ENCODE assay signal across 9 cellular contexts in genomic region chr18:50853863-50854271, GRCh38. TPM values are rescaled to one million over a fixed set of nuclear protein-coding genes. Genes with fewer than 3 reads are reported as not detected.
DNase-seq lines count a peak whose midpoint lies in the region; ATAC-seq, FAIRE-seq and TF ChIP-seq lines count a peak whose summit lies in the region.
"Had no signal": no experiment of that assay in that cellular context is flagged by ENCODE, and none has a peak within 500 bp of the region (broad histone marks: within the 10 kb centered on the region; RNA-seq: fewer than 3 reads in every experiment).

No MANE protein-coding gene starts in this region.

- no peak overlapping the region for H3K27ac Mint-ChIP-seq in activated naive CD4-positive, alpha-beta T cell treated with anti-CD3 and anti-CD28 coated beads for 36 hours

- no peak for FAIRE-seq in kidney (lab: Jason Lieb, UNC)

- H3K9me3 ChIP-seq in HUES48 (ENCODE audit: control insufficient read depth, insufficient read depth, low read length): no peaks in the 10 kb centered on the region
- no peaks in the 10 kb centered on the region for H3K9me3 ChIP-seq in adrenal gland (replicated peaks in 1 of 3)
- H3K9me3 ChIP-seq in kidney (ENCODE audit: control insufficient read depth in 1 of 2, low read length in 2 of 2): no peaks in the 10 kb centered on the region
- H3K9me3 ChIP-seq in skeletal muscle tissue (ENCODE audit: control insufficient read depth in 3 of 3, low read length in 3 of 3): no peaks in the 10 kb centered on the region

- H3K4me3 Mint-ChIP-seq in activated naive CD4-positive, alpha-beta T cell treated with anti-CD3 and anti-CD28 coated beads for 36 hours: no peak overlapping the region

- no peak for ATAC-seq in stimulated activated naive CD8-positive, alpha-beta T cell treated with anti-CD3 and anti-CD28 coated beads, Interleukin-15, Interleukin-2, amounts not matched to agents 100 U/mL and 50 U/mL, for 24 hours
- ATAC-seq in HG02588 (IDR thresholded peaks at IDR 0.05; ENCODE audit: unreplicated experiment) (no peak), HG02981 (IDR thresholded peaks at IDR 0.05; ENCODE audit: unreplicated experiment) (no peak)

- TF ChIP-seq CTCF in adrenal gland (IDR thresholded peaks at IDR 0.05): no peak
- TF ChIP-seq CTCF in kidney (IDR thresholded peaks at IDR 0.05; ENCODE audit: borderline replicate concordance, extremely low read depth, insufficient read depth): no peak

- H3K36me3 ChIP-seq in HUES48 (ENCODE audit: control insufficient read depth, insufficient read depth, low read length) (no peaks in the 10 kb centered on the region), adrenal gland (replicated peaks in 1 of 2) (no peaks in the 10 kb centered on the region), kidney (ENCODE audit: control insufficient read depth in 1 of 2, insufficient read depth in 2 of 2, low read length in 2 of 2) (no peaks in the 10 kb centered on the region), skeletal muscle tissue (ENCODE audit: control insufficient read depth in 3 of 3, insufficient read depth in 3 of 3, low read length in 3 of 3) (no peaks in the 10 kb centered on the region)

- no peaks in the 10 kb centered on the region for H3K4me1 Mint-ChIP-seq in activated naive CD4-positive, alpha-beta T cell treated with anti-CD3 and anti-CD28 coated beads for 36 hours (ENCODE audit: low read depth)

- no peaks in the 10 kb centered on the region for H3K36me3 Mint-ChIP-seq in activated naive CD4-positive, alpha-beta T cell treated with anti-CD3 and anti-CD28 coated beads for 36 hours (ENCODE audit: low read depth)

- H3K27me3 Mint-ChIP-seq in activated naive CD4-positive, alpha-beta T cell treated with anti-CD3 and anti-CD28 coated beads for 36 hours (ENCODE audit: low read depth): no peaks in the 10 kb centered on the region

- H3K9me3 Mint-ChIP-seq in activated naive CD4-positive, alpha-beta T cell treated with anti-CD3 and anti-CD28 coated beads for 36 hours: peaks cover 7% of the 10 kb centered on the region

- H3K4me1 ChIP-seq in HUES48 (ENCODE audit: control insufficient read depth, insufficient read depth, low read length) (peaks cover 7% of the 10 kb centered on the region; the same call in 1 of the 2 replicates), adrenal gland (replicated peaks in 1 of 2) (peaks cover 0 to 10% of the 10 kb centered on the region in 2 donors), kidney (ENCODE audit: control insufficient read depth in 1 of 2, insufficient read depth in 1 of 2, low read depth in 1 of 2, low read length in 2 of 2) (peaks cover 6 to 7% of the 10 kb centered on the region in 2 donors), skeletal muscle tissue (ENCODE audit: control insufficient read depth in 3 of 3, insufficient read depth in 3 of 3, low read length in 3 of 3) (peaks cover 3 to 19% (median 19%) of the 10 kb centered on the region in 3 donors)

- intact Hi-C loops in adrenal gland (cut with DNase I) (no loop called here), kidney (cut with DNase I) (no loop called here)
- intact Hi-C loops in activated naive CD4-positive, alpha-beta T cell treated with anti-CD3 and anti-CD28 coated beads for 36 hours (cut with micrococcal nuclease): no loop called here

- H3K4me3 ChIP-seq in HUES48 (ENCODE audit: low read depth, low read length) (no peak overlapping the region), adrenal gland (no peak overlapping the region), kidney (ENCODE audit: low read length in 2 of 2) (peak overlapping the region in 1 of 2 donors; percentile 23), skeletal muscle tissue (ENCODE audit: low read length in 3 of 3) (no peak overlapping the region)

- no peak for TF ChIP-seq POLR2A in adrenal gland (IDR thresholded peaks at IDR 0.05)

- DNase-seq in adrenal gland: peak in 6 of 7 donors; percentile 38 to 62 (median 54)
- DNase-seq in kidney: no peak
- no peak for DNase-seq in stimulated activated naive CD8-positive, alpha-beta T cell treated with anti-CD3 and anti-CD28 coated beads, Interleukin-15, Interleukin-2, amounts not matched to agents 100 U/mL and 50 U/mL, for 24 hours
- DNase-seq in activated naive CD4-positive, alpha-beta T cell treated with anti-CD3 and anti-CD28 coated beads for 36 hours: no peak
- DNase-seq: activated CD4-positive, alpha-beta T cell treated with anti-CD3 and anti-CD28 coated beads for 48 hours had no signal

- 72 to 79% (median 73%) methylated on average over 6 of the region's 6 CpGs for WGBS in adrenal gland, 4 donors

- H3K27ac ChIP-seq in HUES48 (ENCODE audit: low read depth, low read length): peak overlapping the region; percentile 26
- H3K27ac ChIP-seq in adrenal gland: peak overlapping the region; percentile 24 to 86 (median 46)
- H3K27ac ChIP-seq in kidney (ENCODE audit: low read depth in 2 of 2, low read length in 2 of 2): peak overlapping the region; percentile 59 to 84
- H3K27ac ChIP-seq in skeletal muscle tissue (ENCODE audit: low read depth, low read length): peak overlapping the region; percentile 16

- CTCF ChIA-PET in activated naive CD4-positive, alpha-beta T cell treated with anti-CD3 and anti-CD28 coated beads for 36 hours (lab: Charles Lee): no interaction called here

- H3K9ac ChIP-seq in HUES48 (ENCODE audit: low read depth, low read length) (no peak overlapping the region), kidney (ENCODE audit: low read length in 2 of 2) (peak overlapping the region in 1 of 2 donors; percentile 35), skeletal muscle tissue (ENCODE audit: low read depth in 1 of 3, low read length in 3 of 3) (no peak overlapping the region)

- H3K27me3 ChIP-seq in HUES48 (ENCODE audit: control insufficient read depth, insufficient read depth, low read length): no peaks in the 10 kb centered on the region
- no peaks in the 10 kb centered on the region for H3K27me3 ChIP-seq in adrenal gland
- no peaks in the 10 kb centered on the region for H3K27me3 ChIP-seq in skeletal muscle tissue (ENCODE audit: control insufficient read depth in 3 of 3, insufficient read depth in 3 of 3, low read length in 3 of 3)

RNA-seq across cellular contexts. Expression of gene ME2, which starts 25.1 kb away (rescaled TPM):
- 10 to 100 TPM; 34.8 to 81.4 (median 60.4) TPM for total RNA-seq in adrenal gland
- polyA plus RNA-seq in adrenal gland: 100 to 1,000 TPM in 1 of 3 donors, 10 to 100 TPM in 2; 17.9 to 133 (median 20.4) TPM
- total RNA-seq in kidney: 32.8 TPM
- polyA plus RNA-seq in kidney (ENCODE audit: insufficient read depth, low read depth, low replicate concordance): 20.5 TPM
- total RNA-seq in skeletal muscle tissue: 26.1 TPM
- 100 to 1,000 TPM; 137 to 146 TPM for total RNA-seq in activated naive CD4-positive, alpha-beta T cell treated with anti-CD3 and anti-CD28 coated beads for 36 hours

RNA-seq across cellular contexts. Expression of gene MRO, which starts 34.1 kb away (rescaled TPM):
- total RNA-seq in adrenal gland: 1 to 10 TPM; 1.6 to 9.4 (median 3.9) TPM
- polyA plus RNA-seq in adrenal gland: 1 to 10 TPM in 2 of 3 donors, under 1 TPM in 1; 0.67 to 5.0 (median 2.3) TPM
- total RNA-seq in kidney: 2.9 TPM
- 6.9 TPM for polyA plus RNA-seq in kidney (ENCODE audit: insufficient read depth, low read depth, low replicate concordance)
- 3.1 TPM for total RNA-seq in skeletal muscle tissue
- total RNA-seq in activated naive CD4-positive, alpha-beta T cell treated with anti-CD3 and anti-CD28 coated beads for 36 hours: not detected

Comparison
In these comparisons a context has a peak if more than half of its experiments do, and no peak if none do; other contexts are left out.
1. H3K27ac ChIP-seq: peak in every context shown above with its lines; median percentile 72 in kidney; 46 in adrenal gland; 26 in HUES48; 16 in skeletal muscle tissue.
2. DNase-seq: peak in adrenal gland (6 of 7); none in kidney (single experiment), stimulated activated naive CD8-positive, alpha-beta T cell treated with anti-CD3 and anti-CD28 coated beads, Interleukin-15, Interleukin-2, amounts not matched to agents 100 U/mL and 50 U/mL, for 24 hours (single experiment) and activated naive CD4-positive, alpha-beta T cell treated with anti-CD3 and anti-CD28 coated beads for 36 hours (single experiment).